In the genomic region with DNA sequence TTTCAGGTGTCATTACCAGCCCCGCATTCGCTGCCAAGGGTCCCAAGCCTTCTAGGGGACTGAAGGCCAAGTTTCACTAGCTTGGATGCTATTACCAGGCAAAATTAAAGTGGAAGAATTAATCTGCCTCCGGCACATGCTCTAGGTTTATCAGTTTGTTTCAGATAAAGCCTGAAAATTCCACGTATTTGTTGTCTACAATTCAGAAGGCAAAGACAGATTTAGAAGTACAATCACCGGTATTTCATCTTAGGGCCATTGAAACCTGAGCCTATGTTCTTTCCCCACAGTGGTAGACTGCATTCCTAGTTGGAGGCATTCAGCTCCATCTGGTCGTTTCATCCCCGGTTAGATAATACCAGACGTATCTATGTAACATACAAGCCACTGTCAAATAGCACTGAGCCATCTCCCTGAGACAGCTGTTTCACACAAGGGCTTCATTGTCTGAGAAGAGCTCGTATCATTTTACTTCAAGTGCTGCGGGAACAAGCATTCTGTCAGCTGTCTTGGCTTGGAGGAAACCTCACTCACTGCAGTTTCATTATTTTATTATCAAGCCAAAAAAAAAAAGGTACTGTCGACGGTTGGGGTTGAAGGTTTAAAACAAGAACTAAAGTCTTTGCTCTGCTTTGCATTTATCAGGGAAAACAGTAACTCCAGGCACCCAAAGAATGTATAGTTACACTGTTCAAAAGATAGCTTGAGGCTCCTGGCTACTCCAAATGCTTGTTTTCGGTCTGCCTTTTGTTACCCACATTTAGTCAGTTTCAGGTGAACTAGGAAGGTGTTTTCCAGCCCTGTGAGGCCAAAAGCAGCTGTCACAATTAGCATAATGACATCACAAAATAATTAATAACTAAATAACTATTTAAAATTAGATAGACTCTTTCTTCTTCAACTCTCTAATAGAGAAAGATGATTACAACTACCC, we compare ENCODE assay signal across 8 cellular contexts.
DNase-seq lines count a peak whose midpoint lies in the region; ATAC-seq, FAIRE-seq and TF ChIP-seq lines count a peak whose summit lies in the region.

No MANE protein-coding gene starts in this region.

- no peaks in the 10 kb centered on the region for H3K36me3 Mint-ChIP-seq in activated B cell treated with CpG ODN at 0.5 μM for 24 hours (ENCODE audit: low read depth)

- CTCF ChIA-PET in activated B cell treated with CpG ODN at 0.5 μM for 24 hours (lab: Charles Lee) = interaction anchor here (0.8 to 2.0 kb wide), 6 partner anchors 59 to 238 kb away, joined by 3 to 10 read pairs (median 3); no protein-coding TSS in a partner anchor

- H3K4me3 ChIP-seq in GM08714 (ENCODE audit: low read length) (peak overlapping the region; percentile 33; the same call in 1 of the 2 replicates), H7 (ENCODE audit: insufficient read depth, low read depth, low read length) (no peak overlapping the region), stomach (no peak overlapping the region)

- no peak for FAIRE-seq in GM12892 (lab: Jason Lieb, UNC)

- DNase-seq in H7 (peak; percentile 27), NCI-H1105 (lab: John Stamatoyannopoulos, UW) (peak; percentile 69), activated B cell treated with CpG ODN at 0.5 μM for 24 hours (no peak), medulla oblongata (ENCODE audit: extremely low spot score) (peak; percentile 83), stomach (no peak), NAMALWA (ENCODE audit: low spot score) (no peak), GM12892 (ENCODE audit: insufficient read length) (no peak)

- POLR2A ChIA-PET in activated B cell treated with CpG ODN at 0.5 μM for 24 hours (lab: Charles Lee) = interaction anchor here (0.5 to 2.3 kb wide), 7 partner anchors 33 to 245 kb away, joined by 3 to 25 read pairs (median 5); no protein-coding TSS in a partner anchor

- peak overlapping the region; percentile 80 for H3K27ac Mint-ChIP-seq in activated B cell treated with CpG ODN at 0.5 μM for 24 hours

- TF ChIP-seq CTCF in activated B cell treated with CpG ODN at 0.5 μM for 24 hours (IDR thresholded peaks at IDR 0.05) (no peak), stomach (IDR thresholded peaks at IDR 0.05) (no peak)

- TF ChIP-seq EP300 in stomach (IDR thresholded peaks at IDR 0.05) = no peak

- peaks cover 0 to 13% (median 5%) of the 10 kb centered on the region in 4 donors for H3K4me1 ChIP-seq in stomach

- H3K27me3 ChIP-seq in H7 (ENCODE audit: control insufficient read depth, insufficient read depth, low read length) (no peaks in the 10 kb centered on the region), stomach (no peaks in the 10 kb centered on the region)

- TF ChIP-seq POLR2A in stomach (IDR thresholded peaks at IDR 0.05) (no peak), GM12892 (IDR thresholded peaks at IDR 0.05; ENCODE audit: low read depth, low read length) (no peak)

- peak; percentile 17 for ATAC-seq in activated B cell treated with CpG ODN at 0.5 μM for 24 hours (ENCODE audit: low read depth)

- 30 to 44% (median 33%) methylated on average over 13 of the region's 13 CpGs for WGBS in stomach, 5 donors

- H3K9me3 ChIP-seq in stomach = peaks cover 0 to 13% (median 2%) of the 10 kb centered on the region in 4 donors

- H3K36me3 ChIP-seq in H7 (replicated peaks; ENCODE audit: control insufficient read depth, insufficient read depth, low read length) (no peaks in the 10 kb centered on the region), stomach (no peaks in the 10 kb centered on the region)

- peaks cover 18% of the 10 kb centered on the region for H3K4me1 Mint-ChIP-seq in activated B cell treated with CpG ODN at 0.5 μM for 24 hours

- no peaks in the 10 kb centered on the region for H3K27me3 Mint-ChIP-seq in activated B cell treated with CpG ODN at 0.5 μM for 24 hours

- H3K4me3 Mint-ChIP-seq in activated B cell treated with CpG ODN at 0.5 μM for 24 hours = peak overlapping the region; percentile 62

- H3K9me3 Mint-ChIP-seq in activated B cell treated with CpG ODN at 0.5 μM for 24 hours = peaks cover 3% of the 10 kb centered on the region

- H3K27ac ChIP-seq in stomach = no peak overlapping the region

- intact Hi-C loops in activated B cell treated with CpG ODN at 0.5 μM for 24 hours (cut with micrococcal nuclease) (loop anchor here (2.0 kb wide), 3 partner anchors 16 to 68 kb away; no protein-coding TSS in a partner anchor), stomach (cut with DNase I; ENCODE audit: low total_unique reads) (no loop called here)

Comparison
In these comparisons a context has a peak if more than half of its experiments do, and no peak if none do; other contexts are left out.
1. DNase-seq: peak in H7 (single experiment), NCI-H1105 (single experiment) and medulla oblongata (single experiment); none in activated B cell treated with CpG ODN at 0.5 μM for 24 hours (single experiment), stomach (single experiment), NAMALWA (single experiment) and GM12892 (single experiment).